In genomic region chr10:7378602-7379403, GRCh38 we compare ENCODE assay signal across 16 cellular contexts. TPM values are rescaled to one million over a fixed set of nuclear protein-coding genes. Genes with fewer than 3 reads are reported as not detected.
DNase-seq lines count a peak whose midpoint lies in the region; ATAC-seq lines count a peak whose summit lies in the region.
"Had no signal": no experiment of that assay in that cellular context is flagged by ENCODE, and none has a peak within 500 bp of the region (broad histone marks: within the 10 kb centered on the region; RNA-seq: fewer than 3 reads in every experiment).

No MANE protein-coding gene starts in this region.

- ATAC-seq in GM18907 (IDR thresholded peaks at IDR 0.05; ENCODE audit: unreplicated experiment) (peak; percentile 62), HG03571 (IDR thresholded peaks at IDR 0.05; ENCODE audit: unreplicated experiment) (no peak), GM21528 (IDR thresholded peaks at IDR 0.05; ENCODE audit: low FRiP score, unreplicated experiment) (no peak)
- peak; percentile 46 to 59 for ATAC-seq in natural killer cell treated with Interleukin-12 subunit alpha and Interleukin-12 subunit beta and Interleukin-15 and Interleukin-18, amount 100 ng/mL, for 72 hours
- ATAC-seq: gastroesophageal sphincter, left ventricle myocardium superior had no signal

- no peaks in the 10 kb centered on the region for H3K9me3 Mint-ChIP-seq in T-helper 2 cell treated with Interferon-gamma antibody and Interleukin-4, amounts not matched to agents 5 μg/mL and 100 μg/mL, for 36 hours
- H3K9me3 Mint-ChIP-seq in activated naive CD8-positive, alpha-beta T cell (ENCODE audit: low read depth): no peaks in the 10 kb centered on the region
- H3K9me3 Mint-ChIP-seq in natural killer cell treated with Interleukin-12 subunit alpha and Interleukin-12 subunit beta and Interleukin-15 and Interleukin-18, amount 100 ng/mL, for 72 hours: no peaks in the 10 kb centered on the region
- H3K9me3 Mint-ChIP-seq: type B pancreatic cell had no signal

- H3K27ac Mint-ChIP-seq in T-helper 2 cell treated with Interferon-gamma antibody and Interleukin-4, amounts not matched to agents 5 μg/mL and 100 μg/mL, for 36 hours: peak overlapping the region; percentile 41
- peak overlapping the region; percentile 85 for H3K27ac Mint-ChIP-seq in activated naive CD8-positive, alpha-beta T cell
- H3K27ac Mint-ChIP-seq in natural killer cell treated with Interleukin-12 subunit alpha and Interleukin-12 subunit beta and Interleukin-15 and Interleukin-18, amount 100 ng/mL, for 72 hours: peak overlapping the region; percentile 9 to 81
- H3K27ac Mint-ChIP-seq: type B pancreatic cell had no signal

- peaks cover 18% of the 10 kb centered on the region for H3K4me1 Mint-ChIP-seq in T-helper 2 cell treated with Interferon-gamma antibody and Interleukin-4, amounts not matched to agents 5 μg/mL and 100 μg/mL, for 36 hours (ENCODE audit: low read depth)
- peaks cover 39% of the 10 kb centered on the region for H3K4me1 Mint-ChIP-seq in activated naive CD8-positive, alpha-beta T cell (ENCODE audit: low read depth)
- H3K4me1 Mint-ChIP-seq in natural killer cell treated with Interleukin-12 subunit alpha and Interleukin-12 subunit beta and Interleukin-15 and Interleukin-18, amount 100 ng/mL, for 72 hours (ENCODE audit: low read depth in 2 of 2): peaks cover 26 to 63% of the 10 kb centered on the region in 2 donors

- DNase-seq in T-helper 2 cell treated with Interferon-gamma antibody and Interleukin-4, amounts not matched to agents 5 μg/mL and 100 μg/mL, for 36 hours (ENCODE audit: low spot score): no peak
- DNase-seq in T-helper 2 cell (no peak), GM19238 (ENCODE audit: insufficient read length, low spot score) (no peak)
- no peak for DNase-seq in natural killer cell treated with Interleukin-12 subunit alpha and Interleukin-12 subunit beta and Interleukin-15 and Interleukin-18, amount 100 ng/mL, for 72 hours (ENCODE audit: low spot score)
- DNase-seq: 8988T; DMS79; GOT3; left ventricle myocardium superior; NCI-H1436; NK-92 treated with Interleukin-12 subunit alpha and Interleukin-12 subunit beta, amount 100 ng/mL, for 24 hours had no signal

- peaks cover 45% of the 10 kb centered on the region for H3K36me3 Mint-ChIP-seq in T-helper 2 cell treated with Interferon-gamma antibody and Interleukin-4, amounts not matched to agents 5 μg/mL and 100 μg/mL, for 36 hours (ENCODE audit: low read depth)
- H3K36me3 Mint-ChIP-seq in activated naive CD8-positive, alpha-beta T cell: peaks cover 26% of the 10 kb centered on the region
- peaks cover 17% of the 10 kb centered on the region for H3K36me3 Mint-ChIP-seq in natural killer cell treated with Interleukin-12 subunit alpha and Interleukin-12 subunit beta and Interleukin-15 and Interleukin-18, amount 100 ng/mL, for 72 hours

- H3K27me3 Mint-ChIP-seq in T-helper 2 cell treated with Interferon-gamma antibody and Interleukin-4, amounts not matched to agents 5 μg/mL and 100 μg/mL, for 36 hours (ENCODE audit: low read depth): no peaks in the 10 kb centered on the region
- no peaks in the 10 kb centered on the region for H3K27me3 Mint-ChIP-seq in activated naive CD8-positive, alpha-beta T cell
- H3K27me3 Mint-ChIP-seq in natural killer cell treated with Interleukin-12 subunit alpha and Interleukin-12 subunit beta and Interleukin-15 and Interleukin-18, amount 100 ng/mL, for 72 hours: no peaks in the 10 kb centered on the region

- no peak overlapping the region for H3K4me3 Mint-ChIP-seq in T-helper 2 cell treated with Interferon-gamma antibody and Interleukin-4, amounts not matched to agents 5 μg/mL and 100 μg/mL, for 36 hours
- H3K4me3 Mint-ChIP-seq in activated naive CD8-positive, alpha-beta T cell: no peak overlapping the region
- no peak overlapping the region for H3K4me3 Mint-ChIP-seq in natural killer cell treated with Interleukin-12 subunit alpha and Interleukin-12 subunit beta and Interleukin-15 and Interleukin-18, amount 100 ng/mL, for 72 hours
- H3K4me3 Mint-ChIP-seq: type B pancreatic cell had no signal

RNA-seq across cellular contexts. Expression of gene SFMBT2, which starts 32.0 kb away (rescaled TPM):
- total RNA-seq in natural killer cell treated with Interleukin-12 subunit alpha and Interleukin-12 subunit beta and Interleukin-15 and Interleukin-18, amount 100 ng/mL, for 72 hours: 100 to 1,000 TPM in 1 of 2 donors, 10 to 100 TPM in 1; 94.9 to 101 TPM

Comparison
In these comparisons a context has a peak if more than half of its experiments do, and no peak if none do; other contexts are left out.
1. ATAC-seq: peak in GM18907 (single experiment) and natural killer cell treated with Interleukin-12 subunit alpha and Interleukin-12 subunit beta and Interleukin-15 and Interleukin-18, amount 100 ng/mL, for 72 hours (2 of 2); none in HG03571 (single experiment) and GM21528 (single experiment).
2. Peak in every context shown above with its lines, with median percentiles within 50 percentile points of each other: H3K27ac Mint-ChIP-seq.